Comparison of ENCODE assay signal across 10 cellular contexts in genomic region chr16:2530629-2531318, GRCh38. TPM values are rescaled to one million over a fixed set of nuclear protein-coding genes. Genes with fewer than 3 reads are reported as not detected.
DNase-seq lines count a peak whose midpoint lies in the region; ATAC-seq, FAIRE-seq and TF ChIP-seq lines count a peak whose summit lies in the region.
"Had no signal": no experiment of that assay in that cellular context is flagged by ENCODE, and none has a peak within 500 bp of the region (broad histone marks: within the 10 kb centered on the region; RNA-seq: fewer than 3 reads in every experiment).

No MANE protein-coding gene starts in this region.

- no peaks in the 10 kb centered on the region for H3K9me3 Mint-ChIP-seq in activated CD4-positive, alpha-beta T cell treated with anti-CD3 and anti-CD28 coated beads, Interleukin-2, amount 10 ng/mL, durations not matched to agents 24 days and 14 days

- H3K27me3 ChIP-seq in adipocyte (replicated peaks; ENCODE audit: control insufficient read depth, insufficient read depth, low read length) (no peaks in the 10 kb centered on the region), right lobe of liver (no peaks in the 10 kb centered on the region), thymus (ENCODE audit: control insufficient read depth, insufficient read depth) (no peaks in the 10 kb centered on the region)

- peak overlapping the region; percentile 98 for H3K27ac Mint-ChIP-seq in activated CD4-positive, alpha-beta T cell treated with anti-CD3 and anti-CD28 coated beads, Interleukin-2, amount 10 ng/mL, durations not matched to agents 24 days and 14 days

- H3K27ac ChIP-seq in right lobe of liver (peak overlapping the region in 2 of 3 donors; percentile 92 to 99), thymus (ENCODE audit: low read depth) (peak overlapping the region; percentile 54)

- H3K4me1 ChIP-seq in adipocyte (ENCODE audit: control insufficient read depth, insufficient read depth, low read length) (peaks cover 15% of the 10 kb centered on the region), right lobe of liver (peaks cover 0 to 19% (median 4%) of the 10 kb centered on the region in 4 donors), thymus (ENCODE audit: control insufficient read depth, insufficient read depth, low read length) (peaks cover 6% of the 10 kb centered on the region)

- TF ChIP-seq POLR2A in right lobe of liver (IDR thresholded peaks at IDR 0.05) (no peak), H54 (IDR thresholded peaks at IDR 0.05; ENCODE audit: low read depth, low read length) (no peak)

- WGBS in right lobe of liver (ENCODE audit: insufficient coverage, low coverage, low lambda C conversion rate, missing lambda C conversion rate) = no CpG with 5 or more reads among the region's 14 CpGs
- 96% methylated on average over 14 of the region's 14 CpGs for WGBS in thymus

- DNase-seq in activated CD4-positive, alpha-beta T cell treated with anti-CD3 and anti-CD28 coated beads, Interleukin-2, amount 10 ng/mL, durations not matched to agents 24 days and 14 days = peak; percentile 65
- no peak for DNase-seq in activated CD4-positive, alpha-beta T cell treated with anti-CD3 and anti-CD28 coated beads for 48 hours
- no peak for DNase-seq in adipocyte (ENCODE audit: low read depth)
- peak in 1 of 3 donors; percentile 57 for DNase-seq in right lobe of liver
- DNase-seq in H54 (ENCODE audit: insufficient read length, low spot score) = no peak
- no peak for DNase-seq in NCI-H226
- DNase-seq: stimulated activated naive CD4-positive, alpha-beta T cell had no signal

- H3K4me3 ChIP-seq in adipocyte (ENCODE audit: low read length) (peak overlapping the region; percentile 88), right lobe of liver (no peak overlapping the region), thymus (ENCODE audit: low read length) (peak overlapping the region; percentile 74)

- no peaks in the 10 kb centered on the region for H3K9me3 ChIP-seq in adipocyte (ENCODE audit: control insufficient read depth, low read length)
- H3K9me3 ChIP-seq in right lobe of liver = no peaks in the 10 kb centered on the region
- H3K9me3 ChIP-seq in thymus (ENCODE audit: control insufficient read depth) = peaks cover 1% of the 10 kb centered on the region

- no peak for TF ChIP-seq CTCF in right lobe of liver (IDR thresholded peaks at IDR 0.05)

- no peak for FAIRE-seq in H54 (lab: Jason Lieb, UNC)

- ATAC-seq in right lobe of liver = no peak
- ATAC-seq in HG02798 (IDR thresholded peaks at IDR 0.05; ENCODE audit: poor library complexity, unreplicated experiment) = no peak

- no peaks in the 10 kb centered on the region for H3K27me3 Mint-ChIP-seq in activated CD4-positive, alpha-beta T cell treated with anti-CD3 and anti-CD28 coated beads, Interleukin-2, amount 10 ng/mL, durations not matched to agents 24 days and 14 days

- peak overlapping the region; percentile 96 for H3K4me3 Mint-ChIP-seq in activated CD4-positive, alpha-beta T cell treated with anti-CD3 and anti-CD28 coated beads, Interleukin-2, amount 10 ng/mL, durations not matched to agents 24 days and 14 days

- intact Hi-C loops in activated CD4-positive, alpha-beta T cell treated with anti-CD3 and anti-CD28 coated beads, Interleukin-2, amount 10 ng/mL, durations not matched to agents 24 days and 14 days (cut with micrococcal nuclease) = loop anchor here (5.0 to 10.0 kb wide), 4 partner anchors 64 to 306 kb away; partner anchors contain the start of genes E4F1 and ECI1
- intact Hi-C loops in right lobe of liver (cut with DNase I) = no loop called here

- peaks cover 7% of the 10 kb centered on the region for H3K36me3 Mint-ChIP-seq in activated CD4-positive, alpha-beta T cell treated with anti-CD3 and anti-CD28 coated beads, Interleukin-2, amount 10 ng/mL, durations not matched to agents 24 days and 14 days (ENCODE audit: low read depth)

- H3K4me1 Mint-ChIP-seq in activated CD4-positive, alpha-beta T cell treated with anti-CD3 and anti-CD28 coated beads, Interleukin-2, amount 10 ng/mL, durations not matched to agents 24 days and 14 days = peaks cover 15% of the 10 kb centered on the region

- peak overlapping the region; percentile 86 for H3K9ac ChIP-seq in adipocyte (ENCODE audit: low read length)

- peaks cover 42% of the 10 kb centered on the region for H3K36me3 ChIP-seq in adipocyte (ENCODE audit: control insufficient read depth, insufficient read depth, low read length, severe bottlenecking)
- H3K36me3 ChIP-seq in right lobe of liver = peaks cover 0 to 16% (median 4%) of the 10 kb centered on the region in 4 donors
- peaks cover 40% of the 10 kb centered on the region for H3K36me3 ChIP-seq in thymus (ENCODE audit: control insufficient read depth, insufficient read depth)

RNA-seq across cellular contexts. Expression of gene CEMP1, which starts 0.4 kb away (rescaled TPM):
- 0.24 TPM in 1 of 2 replicates, not detected in the other for total RNA-seq in activated CD4-positive, alpha-beta T cell treated with anti-CD3 and anti-CD28 coated beads, Interleukin-2, amount 10 ng/mL, durations not matched to agents 24 days and 14 days
- total RNA-seq in right lobe of liver = under 1 TPM in 2 of 6 experiments, not detected in 4; 0.22 to 0.29 TPM
- 1.2 TPM for polyA plus RNA-seq in thymus
- total RNA-seq: bronchial epithelial cell had no signal

RNA-seq across cellular contexts. Expression of gene PDPK1, which starts 7.0 kb away (rescaled TPM):
- total RNA-seq in activated CD4-positive, alpha-beta T cell treated with anti-CD3 and anti-CD28 coated beads, Interleukin-2, amount 10 ng/mL, durations not matched to agents 24 days and 14 days = 50.7 and 51.9 TPM in 2 replicates
- total RNA-seq in right lobe of liver = 10 to 100 TPM; 20.7 to 28.3 (median 24.5) TPM
- 14.1 TPM for polyA plus RNA-seq in thymus

RNA-seq across cellular contexts. Expression of gene AMDHD2, which starts 10.6 kb away (rescaled TPM):
- 34.1 and 37.5 TPM in 2 replicates for total RNA-seq in activated CD4-positive, alpha-beta T cell treated with anti-CD3 and anti-CD28 coated beads, Interleukin-2, amount 10 ng/mL, durations not matched to agents 24 days and 14 days
- 10 to 100 TPM; 12.3 to 24.9 (median 21.4) TPM for total RNA-seq in right lobe of liver
- 33.2 TPM for polyA plus RNA-seq in thymus

RNA-seq across cellular contexts. Expression of gene ATP6V0C, which starts 17.0 kb away (rescaled TPM):
- total RNA-seq in activated CD4-positive, alpha-beta T cell treated with anti-CD3 and anti-CD28 coated beads, Interleukin-2, amount 10 ng/mL, durations not matched to agents 24 days and 14 days = 105 and 122 TPM in 2 replicates
- total RNA-seq in right lobe of liver = 100 to 1,000 TPM in 1 of 6 experiments, 10 to 100 TPM in 5; 71.5 to 100 (median 79.4) TPM
- polyA plus RNA-seq in thymus = 103 TPM

RNA-seq across cellular contexts. Expression of gene TBC1D24, which starts 55.8 kb away (rescaled TPM):
- total RNA-seq in activated CD4-positive, alpha-beta T cell treated with anti-CD3 and anti-CD28 coated beads, Interleukin-2, amount 10 ng/mL, durations not matched to agents 24 days and 14 days = 16.6 and 20.9 TPM in 2 replicates
- 10 to 100 TPM; 14.9 to 22.7 (median 17.5) TPM for total RNA-seq in right lobe of liver
- polyA plus RNA-seq in thymus = 3.7 TPM

Comparison
In these comparisons a context has a peak if more than half of its experiments do, and no peak if none do; other contexts are left out.
1. H3K4me3 ChIP-seq: peak in adipocyte (single experiment) and thymus (single experiment); none in right lobe of liver (0 of 3).